Comparison of ENCODE assay signal across 8 cellular contexts in genomic region chr6:87590989-87591388, GRCh38. TPM values are rescaled to one million over a fixed set of nuclear protein-coding genes. Genes with fewer than 3 reads are reported as not detected.
DNase-seq lines count a peak whose midpoint lies in the region; ATAC-seq and TF ChIP-seq lines count a peak whose summit lies in the region.

No MANE protein-coding gene starts in this region.

- no peaks in the 10 kb centered on the region for H4K20me1 ChIP-seq in fibroblast of lung (ENCODE audit: control insufficient read depth, extremely low read depth, insufficient read depth, low read length)

- H3K4me2 ChIP-seq in fibroblast of lung (ENCODE audit: extremely low read depth, insufficient read depth, low read length), result peak overlapping the region; percentile 92

- no peak overlapping the region for H2AFZ ChIP-seq in fibroblast of lung (ENCODE audit: low read length)

- no peaks in the 10 kb centered on the region for H3K27me3 ChIP-seq in SJSA1 (replicated peaks)
- H3K27me3 ChIP-seq in fibroblast of lung (ENCODE audit: control insufficient read depth, insufficient read depth, low read length), result no peaks in the 10 kb centered on the region
- no peaks in the 10 kb centered on the region for H3K27me3 ChIP-seq in psoas muscle (ENCODE audit: insufficient read depth in 3 of 3, low read length in 2 of 3)

- H3K27ac ChIP-seq in SJSA1 (no peak overlapping the region), fibroblast of lung (ENCODE audit: insufficient read depth, low read length) (no peak overlapping the region), psoas muscle (no peak overlapping the region)

- no peak overlapping the region for H3K9ac ChIP-seq in fibroblast of lung (ENCODE audit: insufficient read depth, low read length)

- DNase-seq in SJSA1 (ENCODE audit: low read depth in 1 of 2, low spot score in 2 of 2) (no peak), fibroblast of lung (ENCODE audit: low read depth in 2 of 2) (peak in 1 of 2 donors; percentile 21), psoas muscle (no peak)
- no peak for DNase-seq in stimulated activated CD4-positive, alpha-beta T cell treated with anti-CD3 and anti-CD28 coated beads, Interleukin-2, amount 100 ng/mL, for 48 hours

- H3K4me3 ChIP-seq in GM12875 (ENCODE audit: low read depth, low read length) (peak overlapping the region; percentile 83), SJSA1 (peak overlapping the region; percentile 66), fibroblast of lung (replicated peaks in 1 of 4; ENCODE audit: control extremely low read depth in 1 of 4, insufficient read depth in 1 of 4, low read depth in 3 of 4, low read length in 4 of 4) (peak overlapping the region; percentile 80 to 100 (median 94)), psoas muscle (peak overlapping the region; percentile 94)

- TF ChIP-seq CTCF in GM12875 (IDR thresholded peaks at IDR 0.05; ENCODE audit: borderline replicate concordance, insufficient read depth, low read depth, low read length), result no peak
- TF ChIP-seq CTCF in fibroblast of lung (conservative IDR thresholded peaks at IDR 0.05 in 1 of 2, IDR thresholded peaks at IDR 0.05 in 1 of 2; ENCODE audit: low read depth in 1 of 2, low read length in 2 of 2), result no peak
- TF ChIP-seq CTCF in psoas muscle (IDR thresholded peaks at IDR 0.05), result no peak

- intact Hi-C loops in psoas muscle (cut with DNase I), result no loop called here

- H3K36me3 ChIP-seq in SJSA1 (peaks cover 24% of the 10 kb centered on the region), fibroblast of lung (ENCODE audit: control insufficient read depth, insufficient read depth, low read length) (no peaks in the 10 kb centered on the region), psoas muscle (ENCODE audit: insufficient read depth in 1 of 2, low read depth in 1 of 2) (peaks cover 6 to 35% of the 10 kb centered on the region in 2 donors)

- WGBS in psoas muscle, 3 donors, result 67 to 69% (median 67%) methylated on average over 4 of the region's 4 CpGs

- ATAC-seq in psoas muscle, result no peak
- no peak for ATAC-seq in HG03439 (IDR thresholded peaks at IDR 0.05; ENCODE audit: unreplicated experiment)
- ATAC-seq in HG03196 (IDR thresholded peaks at IDR 0.05; ENCODE audit: unreplicated experiment), result no peak
- no peak for ATAC-seq in GM19395 (IDR thresholded peaks at IDR 0.05; ENCODE audit: unreplicated experiment)

- H3K4me1 ChIP-seq in SJSA1 (replicated peaks) (peaks cover 17% of the 10 kb centered on the region), fibroblast of lung (ENCODE audit: control insufficient read depth, extremely low read depth, insufficient read depth, low read length) (peaks cover 2% of the 10 kb centered on the region), psoas muscle (peaks cover 26% of the 10 kb centered on the region)

- peaks cover 62% of the 10 kb centered on the region for H3K79me2 ChIP-seq in fibroblast of lung (ENCODE audit: control insufficient read depth, insufficient read depth, low read length)

- H3K9me3 ChIP-seq in SJSA1 (replicated peaks) (no peaks in the 10 kb centered on the region), fibroblast of lung (ENCODE audit: control insufficient read depth, insufficient read depth, low read depth, low read length) (no peaks in the 10 kb centered on the region), psoas muscle (no peaks in the 10 kb centered on the region)

RNA-seq across cellular contexts. Expression of gene ORC3, which starts 1.1 kb away (rescaled TPM):
- total RNA-seq in SJSA1 (2014; rRNA removed; shearing (Covaris generic)), result 35.3 and 60.4 TPM in 2 replicates
- 17.2 and 23.8 TPM in 2 replicates for total RNA-seq in fibroblast of lung
- 37.9 and 40.4 TPM in 2 replicates for polyA plus RNA-seq in fibroblast of lung
- polyA plus RNA-seq in fibroblast of lung (2012), result 19.0 and 22.9 TPM in 2 replicates
- polyA minus RNA-seq in fibroblast of lung (ENCODE audit: low replicate concordance), result 0.71 and 2.8 TPM in 2 replicates
- 10 to 100 TPM; 18.9 to 26.8 (median 22.1) TPM for total RNA-seq in psoas muscle
- polyA plus RNA-seq in psoas muscle, result 10 to 100 TPM; 14.5 to 44.0 (median 17.3) TPM

RNA-seq across cellular contexts. Expression of gene RARS2, which starts 1.2 kb away (rescaled TPM):
- total RNA-seq in SJSA1 (2014; rRNA removed; shearing (Covaris generic)), result 50.4 and 51.4 TPM in 2 replicates
- total RNA-seq in fibroblast of lung, result 33.6 and 43.8 TPM in 2 replicates
- 22.8 and 33.9 TPM in 2 replicates for polyA plus RNA-seq in fibroblast of lung
- polyA plus RNA-seq in fibroblast of lung (2012), result 40.3 and 53.1 TPM in 2 replicates
- 1.2 and 6.6 TPM in 2 replicates for polyA minus RNA-seq in fibroblast of lung (ENCODE audit: low replicate concordance)
- total RNA-seq in psoas muscle, result 10 to 100 TPM; 11.6 to 20.7 (median 16.7) TPM
- polyA plus RNA-seq in psoas muscle, result 10 to 100 TPM; 14.8 to 17.3 (median 17.1) TPM
